Comparison of ENCODE assay signal across 20 cellular contexts in the genomic region with DNA sequence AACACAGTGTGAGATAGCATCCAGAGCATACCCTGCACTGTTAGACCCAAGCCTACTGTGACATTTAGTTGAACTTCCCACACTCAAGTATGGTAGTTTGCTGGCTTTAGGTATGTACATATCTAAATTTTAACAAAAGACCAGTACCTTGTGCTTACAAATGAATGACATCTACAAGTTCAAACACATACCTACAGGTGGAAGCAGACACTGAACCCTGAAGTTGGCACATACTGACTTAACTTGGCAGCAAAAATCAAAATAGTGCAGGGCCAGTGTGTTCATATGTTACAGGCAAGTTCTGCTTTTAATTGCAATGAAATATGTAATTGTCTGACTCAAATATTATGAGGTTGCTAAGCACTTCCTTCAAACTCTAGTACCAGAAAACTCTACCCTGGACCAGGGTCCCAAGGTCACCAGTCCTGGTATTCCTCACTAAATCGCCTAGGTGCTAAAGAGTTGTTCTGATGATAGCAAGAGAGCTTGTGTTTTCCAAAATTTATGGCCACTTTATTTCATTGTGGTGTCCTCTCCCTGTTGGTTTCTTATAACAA.
"Had no signal": no experiment of that assay in that cellular context is flagged by ENCODE, and none has a peak within 500 bp of the region (broad histone marks: within the 10 kb centered on the region; RNA-seq: fewer than 3 reads in every experiment).

No MANE protein-coding gene starts in this region.

- H3K27ac Mint-ChIP-seq: activated B cell treated with CpG ODN at 0.5 μM for 24 hours; activated CD4-positive, alpha-beta memory T cell treated with anti-CD3 and anti-CD28 coated beads for 36 hours; activated T-helper 17 cell treated with anti-CD3 and anti-CD28 coated beads, Interleukin-2, amount 50 U/mL, for 72 hours; nephron progenitor cell had no signal

- H3K27ac ChIP-seq: lower lobe of right lung, upper lobe of right lung had no signal

- H3K9me3 ChIP-seq: lower lobe of right lung, upper lobe of right lung had no signal

- H3K36me3 ChIP-seq: lower lobe of right lung, upper lobe of right lung had no signal

- H3K9me3 Mint-ChIP-seq: activated B cell treated with CpG ODN at 0.5 μM for 24 hours; activated CD4-positive, alpha-beta memory T cell treated with anti-CD3 and anti-CD28 coated beads for 36 hours; activated naive CD8-positive, alpha-beta T cell treated with anti-CD3 and anti-CD28 coated beads for 36 hours; activated T-helper 17 cell treated with anti-CD3 and anti-CD28 coated beads, Interleukin-2, amount 50 U/mL, for 72 hours; nephron progenitor cell had no signal

- H3K4me3 Mint-ChIP-seq: activated B cell treated with CpG ODN at 0.5 μM for 24 hours; activated CD4-positive, alpha-beta memory T cell treated with anti-CD3 and anti-CD28 coated beads for 36 hours; activated naive CD8-positive, alpha-beta T cell treated with anti-CD3 and anti-CD28 coated beads for 36 hours; activated T-helper 17 cell treated with anti-CD3 and anti-CD28 coated beads, Interleukin-2, amount 50 U/mL, for 72 hours; nephron progenitor cell had no signal

- ATAC-seq: activated T-helper 17 cell treated with anti-CD3 and anti-CD28 coated beads, Interleukin-2, amount 50 U/mL, for 72 hours; left colon; lower lobe of right lung; upper lobe of right lung had no signal

- H3K4me1 ChIP-seq: lower lobe of right lung, upper lobe of right lung had no signal

- H3K36me3 Mint-ChIP-seq: activated CD4-positive, alpha-beta memory T cell treated with anti-CD3 and anti-CD28 coated beads for 36 hours; activated naive CD8-positive, alpha-beta T cell treated with anti-CD3 and anti-CD28 coated beads for 36 hours had no signal

- DNase-seq: activated B cell treated with CpG ODN at 0.5 μM for 24 hours; activated CD4-positive, alpha-beta memory T cell treated with anti-CD3 and anti-CD28 coated beads for 36 hours; activated CD4-positive, alpha-beta T cell treated with anti-CD3 and anti-CD28 coated beads for 4 hours; activated naive CD4-positive, alpha-beta T cell; activated naive CD8-positive, alpha-beta T cell treated with anti-CD3 and anti-CD28 coated beads for 36 hours; amniotic stem cell; caudate nucleus; foreskin melanocyte; glutamatergic neuron; hippocampal formation; islet precursor cell; left colon; lower lobe of right lung; nephron progenitor cell; occipital lobe; posterior cingulate gyrus; retina; stimulated activated naive CD4-positive, alpha-beta T cell; upper lobe of right lung had no signal

- H3K4me3 ChIP-seq: lower lobe of right lung, upper lobe of right lung had no signal

- H3K4me1 Mint-ChIP-seq: activated B cell treated with CpG ODN at 0.5 μM for 24 hours; activated naive CD8-positive, alpha-beta T cell treated with anti-CD3 and anti-CD28 coated beads for 36 hours; activated T-helper 17 cell treated with anti-CD3 and anti-CD28 coated beads, Interleukin-2, amount 50 U/mL, for 72 hours had no signal
